ENCODE assay signal across 9 cellular contexts in genomic region chr1:59316497-59317128, GRCh38. TPM values are rescaled to one million over a fixed set of nuclear protein-coding genes. Genes with fewer than 3 reads are reported as not detected.
DNase-seq lines count a peak whose midpoint lies in the region; ATAC-seq and TF ChIP-seq lines count a peak whose summit lies in the region.
"Had no signal": no experiment of that assay in that cellular context is flagged by ENCODE, and none has a peak within 500 bp of the region (broad histone marks: within the 10 kb centered on the region; RNA-seq: fewer than 3 reads in every experiment).

No MANE protein-coding gene starts in this region.

- peak overlapping the region in 1 of 3 donors; percentile 18 for H3K9ac ChIP-seq in skeletal muscle tissue (ENCODE audit: low read depth in 1 of 3, low read length in 3 of 3)

- peak overlapping the region in 2 of 3 donors; percentile 11 to 20 for H3K4me3 ChIP-seq in skeletal muscle tissue (ENCODE audit: low read length in 3 of 3)
- H3K4me3 ChIP-seq: cardiac muscle cell had no signal

- TF ChIP-seq CTCF in omental fat pad (IDR thresholded peaks at IDR 0.05) = no peak

- H3K9me3 ChIP-seq in skeletal muscle tissue (ENCODE audit: control insufficient read depth in 3 of 3, low read length in 3 of 3) = no peaks in the 10 kb centered on the region

- no peaks in the 10 kb centered on the region for H3K27me3 ChIP-seq in skeletal muscle tissue (ENCODE audit: control insufficient read depth in 3 of 3, insufficient read depth in 3 of 3, low read length in 3 of 3)
- H3K27me3 ChIP-seq: cardiac muscle cell had no signal

- H3K4me1 ChIP-seq in skeletal muscle tissue (ENCODE audit: control insufficient read depth in 3 of 3, insufficient read depth in 3 of 3, low read length in 3 of 3) = peaks cover 26 to 49% (median 27%) of the 10 kb centered on the region in 3 donors

- DNase-seq in glomerular visceral epithelial cell (ENCODE audit: extremely low spot score) = peak; percentile 67
- no peak for DNase-seq in activated effector memory CD4-positive, alpha-beta T cell treated with Interleukin-2 at 50 U/mL for 16 hours
- DNase-seq in head of caudate nucleus = no peak
- DNase-seq in omental fat pad (ENCODE audit: low spot score) = no peak

- intact Hi-C loops in head of caudate nucleus (cut with DNase I) = no loop called here

- ATAC-seq in GM18907 (IDR thresholded peaks at IDR 0.05; ENCODE audit: unreplicated experiment) (peak; percentile 90), HG03571 (IDR thresholded peaks at IDR 0.05; ENCODE audit: unreplicated experiment) (peak; percentile 78), omental fat pad (ENCODE audit: low FRiP score) (no peak), GM18867 (IDR thresholded peaks at IDR 0.05; ENCODE audit: unreplicated experiment) (no peak)

- no peaks in the 10 kb centered on the region for H3K36me3 ChIP-seq in skeletal muscle tissue (ENCODE audit: control insufficient read depth in 3 of 3, insufficient read depth in 3 of 3, low read length in 3 of 3)
- H3K36me3 ChIP-seq: cardiac muscle cell had no signal

- peak overlapping the region; percentile 16 for H3K27ac ChIP-seq in skeletal muscle tissue (ENCODE audit: low read depth, low read length)
- H3K27ac ChIP-seq: cardiac muscle cell had no signal

RNA-seq across cellular contexts. Expression of gene FGGY, which starts 19.7 kb away (rescaled TPM):
- total RNA-seq in skeletal muscle tissue (52.2 TPM), omental fat pad (10 to 100 TPM in 3 of 4 donors, 1 to 10 TPM in 1; 4.9 to 20.6 (median 10.7) TPM)

Comparison
In these comparisons a context has a peak if more than half of its experiments do, and no peak if none do; other contexts are left out.
1. ATAC-seq: peak in GM18907 (single experiment) and HG03571 (single experiment); none in omental fat pad (single experiment) and GM18867 (single experiment).